Comparison of ENCODE assay signal across 8 cellular contexts in genomic region chr2:676647-677055, GRCh38. TPM values are rescaled to one million over a fixed set of nuclear protein-coding genes. Genes with fewer than 3 reads are reported as not detected.
DNase-seq lines count a peak whose midpoint lies in the region; ATAC-seq and TF ChIP-seq lines count a peak whose summit lies in the region.

No MANE protein-coding gene starts in this region.

- peak overlapping the region; percentile 72 for H3K4me3 ChIP-seq in GM23248
- peak overlapping the region; percentile 60 to 69 (median 65) for H3K4me3 ChIP-seq in upper lobe of left lung

- peaks cover 10 to 33% of the 10 kb centered on the region in 2 donors for H3K36me3 Mint-ChIP-seq in activated naive CD4-positive, alpha-beta T cell treated with anti-CD3 and anti-CD28 coated beads, Interleukin-2, amount 50 U/mL, for 72 hours

- H3F3A ChIP-seq in GM23248 (ENCODE audit: insufficient read depth), result peaks cover 25% of the 10 kb centered on the region

- no peak for TF ChIP-seq CTCF in upper lobe of left lung (IDR thresholded peaks at IDR 0.05)

- H3K9me3 Mint-ChIP-seq in activated naive CD4-positive, alpha-beta T cell treated with anti-CD3 and anti-CD28 coated beads, Interleukin-2, amount 50 U/mL, for 72 hours, result no peaks in the 10 kb centered on the region

- H3K27ac Mint-ChIP-seq in activated naive CD4-positive, alpha-beta T cell treated with anti-CD3 and anti-CD28 coated beads, Interleukin-2, amount 50 U/mL, for 72 hours, result peak overlapping the region; percentile 92 to 99

- 1 to 2% methylated on average over 25 to 44 of the region's 46 CpGs for WGBS in GM23248 (ENCODE audit: low coverage in 1 of 2, low lambda C conversion rate in 2 of 2, missing lambda C conversion rate in 2 of 2), 2 experiments
- 0% methylated on average over 9 of the region's 46 CpGs; no CpG with 5 or more reads in 1 of the 2 donors for WGBS in upper lobe of left lung, 2 donors

- H4K20me1 ChIP-seq in GM23248 (ENCODE audit: insufficient read depth), result no peaks in the 10 kb centered on the region

- H3K27me3 ChIP-seq in GM23248 (replicated peaks; ENCODE audit: insufficient read depth) (no peaks in the 10 kb centered on the region), upper lobe of left lung (no peaks in the 10 kb centered on the region)

- H2AFZ ChIP-seq in GM23248, result peak overlapping the region; percentile 14; the same call in 1 of the 2 replicates

- H3K79me2 ChIP-seq in GM23248 (ENCODE audit: insufficient read depth), result peaks cover 24% of the 10 kb centered on the region

- DNase-seq in ELR (ENCODE audit: low read depth) (peak; percentile 95), GM23248 (peak; percentile 99), KG1 (lab: John Stamatoyannopoulos, UW) (peak; percentile 94), OCI-M1 (lab: John Stamatoyannopoulos, UW) (peak; percentile 99), glomerular visceral epithelial cell (ENCODE audit: extremely low spot score) (peak; percentile 98), nucleus accumbens (lab: John Stamatoyannopoulos, UW) (peak in 52 of 56 donors; percentile 93 to 100 (median 99)), upper lobe of left lung (peak; percentile 99 to 100)
- DNase-seq in activated naive CD4-positive, alpha-beta T cell treated with anti-CD3 and anti-CD28 coated beads, Interleukin-2, amount 50 U/mL, for 72 hours (ENCODE audit: low spot score in 2 of 2), result peak; percentile 95 to 96

- no peaks in the 10 kb centered on the region for H3K9me2 ChIP-seq in GM23248 (ENCODE audit: insufficient read depth)

- TF ChIP-seq POLR2A in upper lobe of left lung (IDR thresholded peaks at IDR 0.05), result no peak

- H3K4me1 ChIP-seq in GM23248 (ENCODE audit: insufficient read depth), result peaks cover 21% of the 10 kb centered on the region
- peaks cover 6 to 13% (median 9%) of the 10 kb centered on the region in 4 donors for H3K4me1 ChIP-seq in upper lobe of left lung

- peak overlapping the region; percentile 61 for H3K4me2 ChIP-seq in GM23248 (ENCODE audit: unreplicated experiment)

- peak overlapping the region; percentile 98 for H3K9ac ChIP-seq in GM23248

- ATAC-seq in activated naive CD4-positive, alpha-beta T cell treated with anti-CD3 and anti-CD28 coated beads, Interleukin-2, amount 50 U/mL, for 72 hours, result peak; percentile 82
- ATAC-seq in upper lobe of left lung (ENCODE audit: low FRiP score in 2 of 2), result peak; percentile 95 to 97

- H3K9me3 ChIP-seq in GM23248 (ENCODE audit: low read depth), result no peaks in the 10 kb centered on the region
- H3K9me3 ChIP-seq in upper lobe of left lung, result no peaks in the 10 kb centered on the region

- no peaks in the 10 kb centered on the region for H3K36me3 ChIP-seq in GM23248 (ENCODE audit: low read depth)
- peaks cover 0 to 27% (median 20%) of the 10 kb centered on the region in 4 donors for H3K36me3 ChIP-seq in upper lobe of left lung

- no peak for TF ChIP-seq EP300 in upper lobe of left lung (IDR thresholded peaks at IDR 0.05)

- peak overlapping the region; percentile 93 for H3K27ac ChIP-seq in GM23248
- H3K27ac ChIP-seq in upper lobe of left lung, result peak overlapping the region; percentile 94 to 100 (median 97)

- in situ Hi-C loops in GM23248 (cut with MboI), result loop anchor here (25.0 kb wide), 1 partner anchor 861 kb away; no protein-coding TSS in a partner anchor

RNA-seq across cellular contexts. Expression of gene TMEM18, which starts 0.6 kb away (rescaled TPM):
- 9.9 and 16.2 TPM in 2 replicates for total RNA-seq in GM23248 (2014; rRNA removed; shearing (Covaris generic))
- polyA plus RNA-seq in GM23248 (2016; fragmentation: Nextera tagmentation; extraction: Ambion mirVana), result 37.7 and 40.0 TPM in 2 replicates
- 10 to 100 TPM; 27.0 to 36.9 TPM for total RNA-seq in activated naive CD4-positive, alpha-beta T cell treated with anti-CD3 and anti-CD28 coated beads, Interleukin-2, amount 50 U/mL, for 72 hours
- total RNA-seq in upper lobe of left lung, result 10 to 100 TPM in 5 of 6 donors, 1 to 10 TPM in 1; 5.0 to 31.4 (median 17.3) TPM

Comparison
In these comparisons a context has a peak if more than half of its experiments do, and no peak if none do; other contexts are left out.
1. Peak in every context shown above with its lines: DNase-seq, ATAC-seq, H3K4me3 ChIP-seq and H3K27ac ChIP-seq.